ENCODE assay signal across 20 cellular contexts in the genomic region with DNA sequence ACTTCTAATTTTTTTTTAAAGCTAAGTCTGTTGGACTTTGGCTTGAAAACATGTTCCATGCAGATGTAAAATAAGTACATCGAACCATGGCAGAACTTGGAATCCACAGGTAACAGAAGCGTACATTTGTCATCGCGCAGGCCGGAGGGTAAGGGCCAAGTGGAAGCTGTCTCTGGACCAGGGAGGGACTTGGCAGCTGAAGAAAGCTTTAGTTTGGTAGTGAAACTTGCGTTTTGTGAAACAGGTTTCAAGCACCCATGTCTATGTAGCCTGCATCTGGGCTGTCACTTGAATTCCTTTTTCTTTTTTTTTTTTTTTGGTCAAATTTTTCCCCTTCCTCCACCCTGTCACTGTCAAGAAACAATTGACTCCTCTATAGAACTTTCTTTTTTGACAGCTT. TPM values are rescaled to one million over a fixed set of nuclear protein-coding genes. Genes with fewer than 3 reads are reported as not detected.
A peak's percentile ranks its signal among the peaks of the same experiment; 100 is the strongest.
DNase-seq lines count a peak whose midpoint lies in the region; ATAC-seq and TF ChIP-seq lines count a peak whose summit lies in the region.
"Had no signal": no experiment of that assay in that cellular context is flagged by ENCODE, and none has a peak within 500 bp of the region (broad histone marks: within the 10 kb centered on the region; RNA-seq: fewer than 3 reads in every experiment).

No MANE protein-coding gene starts in this region.

- H3K27me3 ChIP-seq in IMR-90 (ENCODE audit: control insufficient read depth, insufficient read depth, low read length) (no peaks in the 10 kb centered on the region), esophagus squamous epithelium (no peaks in the 10 kb centered on the region), parathyroid adenoma (ENCODE audit: control insufficient read depth, insufficient read depth, low read length) (no peaks in the 10 kb centered on the region)
- H3K27me3 ChIP-seq: MG63 had no signal

- peak overlapping the region; percentile 78 for H2BK120ac ChIP-seq in IMR-90 (ENCODE audit: low read depth, low read length)

- H3K4me1 Mint-ChIP-seq in type B pancreatic cell (ENCODE audit: unreplicated experiment) (peaks cover 59% of the 10 kb centered on the region), T-helper 17 cell (no peaks in the 10 kb centered on the region)

- peak overlapping the region; percentile 83 for H2BK20ac ChIP-seq in IMR-90 (ENCODE audit: low read depth, low read length)

- no peak overlapping the region for H3K9ac ChIP-seq in IMR-90 (ENCODE audit: low read depth, low read length)
- H3K9ac ChIP-seq in parathyroid adenoma: no peak overlapping the region

- POLR2A ChIA-PET in IMR-90 (lab: Charles Lee; ENCODE audit: unreplicated experiment): no interaction called here

- no peaks in the 10 kb centered on the region for H3K79me1 ChIP-seq in IMR-90 (ENCODE audit: low read depth in 1 of 2, low read length in 2 of 2)

- TF ChIP-seq POLR2A in IMR-90 (IDR thresholded peaks at IDR 0.05; ENCODE audit: low read depth, low read length) (no peak), esophagus squamous epithelium (IDR thresholded peaks at IDR 0.05) (no peak)

- dilution Hi-C loops in IMR-90 (cut with HindIII; ENCODE audit: low sequenced_read_pairs, unreplicated experiment): no loop called here

- TF ChIP-seq CTCF in IMR-90 (conservative IDR thresholded peaks at IDR 0.05; ENCODE audit: low read depth, low read length) (no peak), esophagus squamous epithelium (IDR thresholded peaks at IDR 0.05) (no peak), parathyroid adenoma (IDR thresholded peaks at IDR 0.05) (no peak), type B pancreatic cell (conservative IDR thresholded peaks at IDR 0.05) (no peak)

- H2AK5ac ChIP-seq in IMR-90 (ENCODE audit: low read depth, low read length): peak overlapping the region; percentile 93

- DNase-seq in IMR-90 (no peak), esophagus squamous epithelium (lab: John Stamatoyannopoulos, UW) (no peak), type B pancreatic cell (ENCODE audit: extremely low spot score, unreplicated experiment) (no peak), NCI-H2029 treated with DMSO at 0.1 percent for 48 hours (lab: John Stamatoyannopoulos, UW) (no peak), T-helper 17 cell (no peak)
- DNase-seq: DMS153, DND-41, H7, KBM-7, MG63, NCI-H1105 treated with DMSO at 0.1 percent for 48 hours, NCI-H146, NCI-H1930, NCI-H446 treated with DMSO at 0.1 percent for 48 hours, NCI-H526, SHP77 had no signal

- H3K9me3 Mint-ChIP-seq in type B pancreatic cell: no peaks in the 10 kb centered on the region

- no peak for ATAC-seq in IMR-90 (ENCODE audit: low read depth)
- ATAC-seq in T-helper 17 cell: no peak
- ATAC-seq in HG03280 (IDR thresholded peaks at IDR 0.05; ENCODE audit: unreplicated experiment): no peak
- ATAC-seq: Panc1 had no signal

- no TSS peak for BruUV-seq in IMR-90 (replicated peaks; lab: Mats Ljungman, UMichigan)

- H3K4me2 ChIP-seq in IMR-90 (ENCODE audit: low read depth, low read length) (peak overlapping the region; percentile 23; the same call in 1 of the 2 replicates), parathyroid adenoma (ENCODE audit: low read length) (peak overlapping the region; percentile 48)

- CTCF ChIA-PET in IMR-90 (lab: Yijun Ruan, JAX): interaction anchor here (0.6 kb wide), 2 partner anchors 11 to 13 kb away, joined by 3 read pairs; no protein-coding TSS in a partner anchor

- peaks cover 18% of the 10 kb centered on the region for H3K36me3 Mint-ChIP-seq in type B pancreatic cell
- H3K36me3 Mint-ChIP-seq in T-helper 17 cell (ENCODE audit: low read depth): no peaks in the 10 kb centered on the region

- H2BK15ac ChIP-seq in IMR-90 (ENCODE audit: low read depth, low read length): peak overlapping the region; percentile 89; the same call in 2 of the 3 replicates

- H3K56ac ChIP-seq in IMR-90 (ENCODE audit: extremely low read depth, insufficient read depth, low read length): no peak overlapping the region

- H3K4me1 ChIP-seq in IMR-90 (ENCODE audit: control insufficient read depth, insufficient read depth, low read length) (peaks cover 37% of the 10 kb centered on the region), esophagus squamous epithelium (peaks cover 19 to 75% (median 38%) of the 10 kb centered on the region in 3 donors), parathyroid adenoma (peaks cover 77% of the 10 kb centered on the region)

- no peak for TF ChIP-seq RAD21 in IMR-90 (IDR thresholded peaks at IDR 0.05; ENCODE audit: low read length)

- H3K4me3 ChIP-seq in IMR-90 (ENCODE audit: insufficient read depth, low read depth, low read length) (no peak overlapping the region), esophagus squamous epithelium (no peak overlapping the region), parathyroid adenoma (ENCODE audit: low read depth, low read length) (peak overlapping the region; percentile 11)
- H3K4me3 ChIP-seq: MG63 had no signal

- no peak overlapping the region for H3K23ac ChIP-seq in IMR-90 (ENCODE audit: low read depth, low read length)

- peak overlapping the region; percentile 92 for H3K27ac Mint-ChIP-seq in type B pancreatic cell
- H3K27ac Mint-ChIP-seq in T-helper 17 cell: no peak overlapping the region

- no peaks in the 10 kb centered on the region for H3K27me3 Mint-ChIP-seq in type B pancreatic cell
- H3K27me3 Mint-ChIP-seq in T-helper 17 cell: peaks cover 7% of the 10 kb centered on the region

- peak overlapping the region; percentile 87 for H3K18ac ChIP-seq in IMR-90 (ENCODE audit: low read depth, low read length)

- peak overlapping the region; percentile 74 for H4K91ac ChIP-seq in IMR-90 (ENCODE audit: insufficient read depth, low read depth, low read length)

- H3K27ac ChIP-seq in IMR-90 (ENCODE audit: insufficient read depth, low read length) (peak overlapping the region; percentile 71), esophagus squamous epithelium (peak overlapping the region in 3 of 4 donors; percentile 44 to 77 (median 70)), parathyroid adenoma (peak overlapping the region; percentile 79)
- H3K27ac ChIP-seq: RWPE1 had no signal

- no peak overlapping the region for H2AK9ac ChIP-seq in IMR-90 (replicated peaks; ENCODE audit: low read depth, low read length, poor library complexity)

- H2AFZ ChIP-seq in IMR-90 (replicated peaks; ENCODE audit: low read length, poor library complexity): no peak overlapping the region
- no peak overlapping the region for H2AFZ ChIP-seq in parathyroid adenoma

- peaks cover 12% of the 10 kb centered on the region for H3K9me1 ChIP-seq in IMR-90 (ENCODE audit: insufficient read depth, low read length)

- peak overlapping the region; percentile 74 for H4K5ac ChIP-seq in IMR-90 (ENCODE audit: low read depth, low read length)

- in situ Hi-C loops in IMR-90 (cut with MboI; ENCODE audit: low sequenced_read_pairs): no loop called here

- peak overlapping the region; percentile 89 for H3K4ac ChIP-seq in IMR-90 (ENCODE audit: low read depth, low read length)

- H3K36me3 ChIP-seq in IMR-90 (ENCODE audit: control insufficient read depth, insufficient read depth, low read length) (no peaks in the 10 kb centered on the region), esophagus squamous epithelium (peaks cover 0 to 58% (median 0%) of the 10 kb centered on the region in 3 donors), parathyroid adenoma (ENCODE audit: control insufficient read depth, insufficient read depth, low read length) (no peaks in the 10 kb centered on the region)
- H3K36me3 ChIP-seq: MG63 had no signal

- no peaks in the 10 kb centered on the region for H3K9me3 ChIP-seq in IMR-90 (ENCODE audit: control insufficient read depth, insufficient read depth, low read length)
- no peaks in the 10 kb centered on the region for H3K9me3 ChIP-seq in esophagus squamous epithelium
- no peaks in the 10 kb centered on the region for H3K9me3 ChIP-seq in parathyroid adenoma (ENCODE audit: control insufficient read depth, low read length)
- H3K9me3 ChIP-seq in T-helper 17 cell (ENCODE audit: control insufficient read depth, low read length, poor library complexity, severe bottlenecking): no peaks in the 10 kb centered on the region
- H3K9me3 ChIP-seq: MG63 had no signal

- WGBS in IMR-90 (ENCODE audit: extremely low coverage in 2 of 2, insufficient read length in 1 of 2), 2 experiments: 83% methylated on average over 2 of the region's 6 CpGs; no CpG with 5 or more reads in 1 of the 2 experiments
- WGBS in esophagus squamous epithelium, 2 donors: 86 to 87% methylated on average over 6 of the region's 6 CpGs

- H4K20me1 ChIP-seq in IMR-90 (ENCODE audit: insufficient read depth, low read length): no peaks in the 10 kb centered on the region

- intact Hi-C loops in IMR-90 (cut with micrococcal nuclease): no loop called here
- intact Hi-C loops in esophagus squamous epithelium (cut with DNase I): no loop called here

- 0 out of 4 replicates have a peak overlapping the region, but pooled peaks of 1 of the 2 experiments have one; percentile 41 for H4K8ac ChIP-seq in IMR-90 (ENCODE audit: low read depth in 2 of 2, low read length in 2 of 2)

- H2BK5ac ChIP-seq in IMR-90 (ENCODE audit: low read depth, low read length, poor library complexity, severe bottlenecking): peak overlapping the region; percentile 28

- H3K79me2 ChIP-seq in parathyroid adenoma: no peaks in the 10 kb centered on the region

- peak overlapping the region; percentile 67 for H3K14ac ChIP-seq in IMR-90 (replicated peaks; ENCODE audit: low read depth, low read length)

- H3K4me3 Mint-ChIP-seq in type B pancreatic cell (no peak overlapping the region), T-helper 17 cell (no peak overlapping the region)

TF ChIP-seq in IMR-90, 13 proteins besides CTCF, POLR2A, EP300 and RAD21 (continues in another document):
- TF ChIP-seq, protein P1, sequence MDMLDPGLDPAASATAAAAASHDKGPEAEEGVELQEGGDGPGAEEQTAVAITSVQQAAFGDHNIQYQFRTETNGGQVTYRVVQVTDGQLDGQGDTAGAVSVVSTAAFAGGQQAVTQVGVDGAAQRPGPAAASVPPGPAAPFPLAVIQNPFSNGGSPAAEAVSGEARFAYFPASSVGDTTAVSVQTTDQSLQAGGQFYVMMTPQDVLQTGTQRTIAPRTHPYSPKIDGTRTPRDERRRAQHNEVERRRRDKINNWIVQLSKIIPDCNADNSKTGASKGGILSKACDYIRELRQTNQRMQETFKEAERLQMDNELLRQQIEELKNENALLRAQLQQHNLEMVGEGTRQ (IDR thresholded peaks at IDR 0.05; ENCODE audit: low read depth, low read length): no peak
- TF ChIP-seq BHLHE40 (IDR thresholded peaks at IDR 0.05; ENCODE audit: low read depth, low read length) (no peak), NFE2L2 (IDR thresholded peaks at IDR 0.05; ENCODE audit: low read depth, low read length) (no peak)

RNA-seq across cellular contexts. Expression of a gene that starts 20.4 kb away (rescaled TPM):
- total RNA-seq in IMR-90 (2012; rRNA removed) (0.18 and 0.56 TPM in 2 replicates), esophagus squamous epithelium (100 to 1,000 TPM in 3 of 4 donors, 10 to 100 TPM in 1; 76.3 to 192 (median 115) TPM), type B pancreatic cell (ENCODE audit: low replicate concordance) (37.4 and 120 TPM in 2 replicates), T-helper 17 cell (1 to 10 TPM in 1 of 2 donors, under 1 TPM in 1; 0.60 to 3.7 TPM)
- polyA plus RNA-seq in IMR-90 (2012; rRNA removed): 0.21 and 0.26 TPM in 2 replicates
- 0.03 and 0.04 TPM in 2 replicates for polyA plus RNA-seq in IMR-90 (2012; cell fraction: cytosol; rRNA removed)
- 0.29 and 1.5 TPM in 2 replicates for polyA plus RNA-seq in IMR-90 (2012; cell fraction: nucleus; rRNA removed; ENCODE audit: low replicate concordance)
